ENCODE assay signal across 8 cellular contexts in the genomic region with DNA sequence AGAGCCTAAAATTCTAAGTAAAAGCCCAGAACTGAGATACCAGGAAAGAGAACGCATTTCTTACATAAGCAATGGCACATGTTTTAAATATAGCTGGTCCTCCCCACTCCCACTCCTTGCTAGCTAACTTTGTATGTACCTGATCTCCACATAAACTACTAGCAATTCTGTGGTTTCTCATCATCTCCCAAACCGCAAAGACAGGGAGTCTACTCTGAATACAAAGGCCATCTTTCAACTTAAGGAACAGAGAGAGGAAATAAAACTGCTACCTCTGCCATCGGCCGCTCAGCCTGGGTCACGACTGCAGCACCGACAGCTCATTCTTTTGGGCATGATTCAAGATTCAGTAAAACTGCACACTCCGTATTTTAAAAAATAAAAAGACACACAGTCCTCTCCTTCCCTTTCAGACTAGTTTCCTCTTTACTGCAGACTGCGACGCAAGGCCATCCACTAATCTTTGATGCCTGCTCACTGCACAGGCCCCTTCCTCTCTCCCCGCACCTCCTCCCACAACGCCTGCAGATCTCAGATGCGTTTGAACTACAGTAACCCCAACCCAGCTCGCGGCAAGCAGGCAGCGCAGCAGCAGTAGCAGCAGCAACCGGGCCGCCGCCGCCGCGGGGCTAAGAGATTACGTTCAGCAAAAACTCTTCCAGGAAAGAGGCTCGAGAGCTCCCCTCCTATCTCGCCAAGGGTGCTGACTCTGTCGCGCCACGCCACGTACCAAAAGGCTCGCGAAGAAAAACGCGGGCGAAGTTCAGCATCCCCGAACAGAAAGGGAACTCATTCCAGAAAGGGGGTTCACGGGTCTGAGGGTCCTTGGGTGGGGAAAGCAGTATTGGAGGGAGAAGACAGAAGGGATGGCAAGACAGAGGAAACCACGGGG. TPM values are rescaled to one million over a fixed set of nuclear protein-coding genes. Genes with fewer than 3 reads are reported as not detected.
DNase-seq lines count a peak whose midpoint lies in the region; ATAC-seq, FAIRE-seq and TF ChIP-seq lines count a peak whose summit lies in the region.

No MANE protein-coding gene starts in this region.

- TF ChIP-seq CTCF in pancreas (IDR thresholded peaks at IDR 0.05), result no peak
- TF ChIP-seq CTCF in thyroid gland (IDR thresholded peaks at IDR 0.05), result no peak

- peak overlapping the region; percentile 61 to 90 (median 82) for H3K27ac ChIP-seq in pancreas
- peak overlapping the region; percentile 89 to 91 (median 89) for H3K27ac ChIP-seq in thyroid gland

- H3K9me3 ChIP-seq in pancreas (no peaks in the 10 kb centered on the region), thyroid gland (no peaks in the 10 kb centered on the region)

- peak overlapping the region; percentile 100 for H3K27ac Mint-ChIP-seq in activated naive CD8-positive, alpha-beta T cell treated with anti-CD3 and anti-CD28 coated beads for 36 hours

- no peaks in the 10 kb centered on the region for H3K9me3 Mint-ChIP-seq in activated naive CD8-positive, alpha-beta T cell treated with anti-CD3 and anti-CD28 coated beads for 36 hours

- ATAC-seq in Right ventricle myocardium inferior (peak; percentile 80), pancreas (peak; percentile 57 to 83 (median 77))

- H3K36me3 Mint-ChIP-seq in activated naive CD8-positive, alpha-beta T cell treated with anti-CD3 and anti-CD28 coated beads for 36 hours, result peaks cover 41% of the 10 kb centered on the region

- DNase-seq in GF-D8 (lab: John Stamatoyannopoulos, UW) (peak; percentile 88), H7 (peak; percentile 77), M059J (ENCODE audit: low read depth) (peak; percentile 92), SKM-1 (lab: John Stamatoyannopoulos, UW; ENCODE audit: unreplicated experiment) (peak; percentile 75), Right ventricle myocardium inferior (ENCODE audit: missing footprints) (peak; percentile 93), pancreas (peak; percentile 61 to 88 (median 74)), thyroid gland (peak; percentile 82 to 86)
- DNase-seq in activated naive CD8-positive, alpha-beta T cell treated with anti-CD3 and anti-CD28 coated beads for 36 hours, result peak; percentile 78

- no peaks in the 10 kb centered on the region for H3K36me3 ChIP-seq in H7 (replicated peaks; ENCODE audit: control insufficient read depth, insufficient read depth, low read length)
- H3K36me3 ChIP-seq in pancreas, result no peaks in the 10 kb centered on the region
- H3K36me3 ChIP-seq in thyroid gland, result no peaks in the 10 kb centered on the region

- intact Hi-C loops in Right ventricle myocardium inferior (cut with DNase I) (loop anchor here (2.0 to 5.0 kb wide), 3 partner anchors 33 to 55 kb away; partner anchors contain the start of gene UBLCP1), pancreas (cut with DNase I) (no loop called here), thyroid gland (cut with DNase I) (loop anchor here (5.0 kb wide), 1 partner anchor 51 kb away; no protein-coding TSS in a partner anchor)

- H3K4me3 Mint-ChIP-seq in activated naive CD8-positive, alpha-beta T cell treated with anti-CD3 and anti-CD28 coated beads for 36 hours, result peak overlapping the region; percentile 100

- TF ChIP-seq POLR2A in thyroid gland (IDR thresholded peaks at IDR 0.05), result peak in 1 of 2 donors; percentile 71

- H3K4me3 ChIP-seq in H7 (ENCODE audit: insufficient read depth, low read depth, low read length) (peak overlapping the region; percentile 83), pancreas (peak overlapping the region; percentile 76 to 95 (median 88)), thyroid gland (replicated peaks in 1 of 3) (peak overlapping the region; percentile 21 to 84 (median 56))

- peaks cover 61% of the 10 kb centered on the region for H3K4me1 Mint-ChIP-seq in activated naive CD8-positive, alpha-beta T cell treated with anti-CD3 and anti-CD28 coated beads for 36 hours

- FAIRE-seq in pancreas (lab: Jason Lieb, UNC), result no peak

- H3K4me1 ChIP-seq in pancreas (peaks cover 5 to 36% (median 17%) of the 10 kb centered on the region in 3 donors), thyroid gland (peaks cover 15 to 31% of the 10 kb centered on the region in 2 donors)

- peaks cover 3% of the 10 kb centered on the region; the same call in 1 of the 2 replicates for H3K27me3 ChIP-seq in H7 (ENCODE audit: control insufficient read depth, insufficient read depth, low read length)
- no peaks in the 10 kb centered on the region for H3K27me3 ChIP-seq in pancreas
- no peaks in the 10 kb centered on the region for H3K27me3 ChIP-seq in thyroid gland

- H3K27me3 Mint-ChIP-seq in activated naive CD8-positive, alpha-beta T cell treated with anti-CD3 and anti-CD28 coated beads for 36 hours, result no peaks in the 10 kb centered on the region

- 0 to 1% methylated on average over 36 of the region's 36 CpGs for WGBS in pancreas, 2 donors
- WGBS in thyroid gland, 2 donors, result 0 to 1% methylated on average over 27 to 36 of the region's 36 CpGs

RNA-seq across cellular contexts. Expression of gene RNF145, which starts 1.5 kb away (rescaled TPM):
- 22.4 and 23.9 TPM in 2 replicates for total RNA-seq in H7 (2014; rRNA removed; shearing (Covaris generic))
- 33.7 and 54.0 TPM in 2 replicates for total RNA-seq in M059J (2014; rRNA removed; shearing (Covaris generic))
- total RNA-seq in activated naive CD8-positive, alpha-beta T cell treated with anti-CD3 and anti-CD28 coated beads for 36 hours, result 10 to 100 TPM; 80.3 to 88.5 TPM
- 21.9 TPM for total RNA-seq in Right ventricle myocardium inferior
- 10 to 100 TPM; 10.2 to 29.5 (median 14.5) TPM for total RNA-seq in pancreas
- 10 to 100 TPM in 1 of 2 donors, 1 to 10 TPM in 1; 6.9 to 33.6 TPM for polyA plus RNA-seq in pancreas
- 10 to 100 TPM; 59.5 to 88.6 (median 75.6) TPM for total RNA-seq in thyroid gland

RNA-seq across cellular contexts. Expression of gene UBLCP1, which starts 55.2 kb away (rescaled TPM):
- total RNA-seq in H7 (2014; rRNA removed; shearing (Covaris generic)), result 29.9 and 36.0 TPM in 2 replicates
- 29.9 and 36.4 TPM in 2 replicates for total RNA-seq in M059J (2014; rRNA removed; shearing (Covaris generic))
- total RNA-seq in activated naive CD8-positive, alpha-beta T cell treated with anti-CD3 and anti-CD28 coated beads for 36 hours, result 10 to 100 TPM; 40.4 to 42.3 TPM
- total RNA-seq in Right ventricle myocardium inferior, result 14.6 TPM
- 10 to 100 TPM in 3 of 6 donors, 1 to 10 TPM in 3; 6.2 to 11.2 (median 9.8) TPM for total RNA-seq in pancreas
- 10 to 100 TPM; 10.5 to 11.7 TPM for polyA plus RNA-seq in pancreas
- total RNA-seq in thyroid gland, result 10 to 100 TPM; 14.9 to 21.1 (median 19.3) TPM

Comparison
In these comparisons a context has a peak if more than half of its experiments do, and no peak if none do; other contexts are left out.
1. Peak in every context shown above with its lines: DNase-seq, ATAC-seq, H3K4me3 ChIP-seq and H3K27ac ChIP-seq.
2. intact Hi-C loops: an anchor here in Right ventricle myocardium inferior (2.0 to 5.0 kb wide) and thyroid gland (5.0 kb wide); none called in pancreas.